18 cellular contexts compared by ENCODE assay signal in the genomic region with DNA sequence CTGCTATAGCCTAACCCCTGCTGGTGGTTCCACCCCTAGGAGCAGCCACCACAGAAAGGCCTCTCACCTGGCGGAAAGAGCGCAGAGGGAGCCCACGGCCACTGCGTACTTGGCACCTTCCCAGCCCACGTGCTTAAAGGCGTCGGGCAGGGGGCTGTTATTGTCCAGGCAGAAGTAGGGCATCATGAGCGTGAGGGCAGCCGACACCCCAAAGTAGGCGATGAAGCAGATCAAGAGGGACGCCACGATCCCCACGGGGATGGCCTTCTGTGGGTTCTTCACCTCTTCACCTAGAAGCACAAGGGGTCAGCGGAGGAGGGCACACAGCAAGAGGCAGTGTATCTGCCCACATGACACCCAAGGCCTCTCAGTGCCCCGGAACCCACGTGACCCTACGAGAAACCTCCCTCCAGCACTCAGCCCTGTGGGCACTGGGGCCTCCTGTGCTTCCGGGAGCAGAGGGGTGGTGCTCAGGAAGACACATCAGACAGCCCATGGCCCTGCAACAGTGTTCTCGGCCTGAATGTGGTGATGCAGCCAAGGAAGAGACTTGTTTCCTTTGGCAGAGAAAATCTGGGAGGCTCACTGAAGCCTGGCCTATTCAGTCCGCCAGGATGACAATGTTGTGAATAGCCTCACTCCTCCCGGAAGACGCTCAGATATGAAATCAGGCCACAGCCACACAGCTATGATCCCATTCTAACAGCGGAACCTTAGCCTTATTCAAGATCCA.
DNase-seq lines count a peak whose midpoint lies in the region; ATAC-seq, FAIRE-seq and TF ChIP-seq lines count a peak whose summit lies in the region.
"Had no signal": no experiment of that assay in that cellular context is flagged by ENCODE, and none has a peak within 500 bp of the region (broad histone marks: within the 10 kb centered on the region; RNA-seq: fewer than 3 reads in every experiment).

No MANE protein-coding gene starts in this region.

- H3K27ac ChIP-seq in heart right ventricle = peak overlapping the region in 6 of 10 donors; percentile 11 to 46 (median 38)
- H3K27ac ChIP-seq: neutrophil, testis had no signal

- intact Hi-C loops in heart right ventricle (cut with DNase I) = no loop called here

- 86 to 90% methylated on average over 23 of the region's 23 CpGs for WGBS in heart right ventricle, 2 donors

- H3K27me3 ChIP-seq in bronchial epithelial cell (ENCODE audit: control insufficient read depth, insufficient read depth, low read length) = no peaks in the 10 kb centered on the region
- H3K27me3 ChIP-seq in heart right ventricle = no peaks in the 10 kb centered on the region
- H3K27me3 ChIP-seq: neutrophil, testis had no signal

- no peaks in the 10 kb centered on the region for H3K9me3 ChIP-seq in heart right ventricle
- H3K9me3 ChIP-seq: neutrophil, testis had no signal

- H3K36me3 ChIP-seq in bronchial epithelial cell (ENCODE audit: control insufficient read depth, insufficient read depth, low read length) (peaks cover 46% of the 10 kb centered on the region), heart right ventricle (peaks cover 0 to 80% (median 0%) of the 10 kb centered on the region in 9 donors)

- H3K4me1 ChIP-seq in heart right ventricle = peaks cover 0 to 20% (median 4%) of the 10 kb centered on the region in 9 donors
- H3K4me1 ChIP-seq: testis had no signal

- DNase-seq in EH (ENCODE audit: low read depth) = peak; percentile 26
- no peak for DNase-seq in bronchial epithelial cell (ENCODE audit: low read depth)
- DNase-seq in heart right ventricle = peak; percentile 44 to 60
- DNase-seq in skeletal muscle cell (ENCODE audit: low read depth) = peak; percentile 87
- DNase-seq in DMS53 treated with DMSO at 0.1 percent for 48 hours (lab: John Stamatoyannopoulos, UW; ENCODE audit: unreplicated experiment) = no peak
- DNase-seq in activated CD4-positive, CD25-positive, alpha-beta regulatory T cell (lab: John Stamatoyannopoulos, UW) = no peak
- no peak for DNase-seq in HK-2 (ENCODE audit: unreplicated experiment)
- DNase-seq: activated CD4-positive, alpha-beta T cell treated with anti-CD3 and anti-CD28 coated beads for 1 hour; DMS153; effector memory CD4-positive, alpha-beta T cell; head of caudate nucleus; left colon; NCI-H1417; NCI-H345; PC-3; testis had no signal

- ATAC-seq in heart right ventricle = peak; percentile 48 to 83 (median 80)
- ATAC-seq in HG02973 (IDR thresholded peaks at IDR 0.05; ENCODE audit: unreplicated experiment) = no peak
- ATAC-seq: left colon, PC-3 had no signal

- H3K4me3 ChIP-seq in bronchial epithelial cell (ENCODE audit: low read depth, low read length) (no peak overlapping the region), heart right ventricle (no peak overlapping the region), skeletal muscle cell (ENCODE audit: low read depth, low read length) (no peak overlapping the region)
- H3K4me3 ChIP-seq: testis had no signal

- TF ChIP-seq CTCF in bronchial epithelial cell (IDR thresholded peaks at IDR 0.05; ENCODE audit: insufficient read depth, low read length, severe bottlenecking) (no peak), heart right ventricle (IDR thresholded peaks at IDR 0.05) (no peak)

- FAIRE-seq in bronchial epithelial cell (lab: Jason Lieb, UNC) = peak; percentile 62

Comparison
In these comparisons a context has a peak if more than half of its experiments do, and no peak if none do; other contexts are left out.
1. DNase-seq: peak in EH (single experiment), heart right ventricle (2 of 2) and skeletal muscle cell (single experiment); none in bronchial epithelial cell (single experiment), DMS53 treated with DMSO at 0.1 percent for 48 hours (single experiment), activated CD4-positive, CD25-positive, alpha-beta regulatory T cell (0 of 4) and HK-2 (single experiment).